ENCODE assay signal across 8 cellular contexts in the genomic region with DNA sequence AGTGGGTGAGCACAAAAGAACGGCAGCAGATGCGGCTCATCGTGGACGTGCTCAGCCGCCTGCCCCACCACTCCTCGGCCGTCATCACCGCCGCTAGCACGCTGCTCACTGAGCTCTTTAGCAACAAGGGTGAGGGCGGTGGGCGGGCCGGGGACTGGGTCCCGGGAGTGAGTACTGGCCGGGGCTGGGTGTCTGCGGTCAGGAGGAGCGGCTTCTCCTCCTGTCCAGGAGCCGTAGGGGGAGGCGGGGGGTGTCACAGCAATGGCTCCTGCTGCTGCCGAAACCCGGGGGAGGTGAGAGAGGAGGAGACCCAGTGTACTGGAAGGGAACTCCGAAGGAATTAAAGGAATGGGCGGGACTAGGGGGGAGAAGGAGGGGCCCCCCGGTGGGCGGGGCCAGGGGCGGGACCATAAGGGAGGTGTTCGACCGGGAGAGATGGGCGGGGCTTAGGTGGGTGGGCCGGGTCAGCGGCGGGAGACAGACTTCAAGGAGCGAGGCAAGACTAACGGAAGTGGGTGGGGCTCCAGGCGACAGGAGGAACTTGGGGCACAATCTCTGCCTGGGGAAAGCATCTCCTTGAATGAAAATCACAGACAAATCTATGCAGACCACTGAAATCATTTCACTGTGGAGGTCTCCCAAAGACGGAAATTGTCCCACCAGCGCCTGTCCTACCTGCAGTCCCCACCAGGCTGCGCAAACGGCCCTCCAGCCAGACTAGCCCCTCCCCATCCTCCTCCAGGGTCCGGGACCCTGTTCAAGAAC. TPM values are rescaled to one million over a fixed set of nuclear protein-coding genes. Genes with fewer than 3 reads are reported as not detected.
DNase-seq lines count a peak whose midpoint lies in the region; ATAC-seq and TF ChIP-seq lines count a peak whose summit lies in the region.

No MANE protein-coding gene starts in this region.

- H3K4me1 Mint-ChIP-seq in CD4-positive, alpha-beta T cell (ENCODE audit: low read depth) = peaks cover 22% of the 10 kb centered on the region
- H3K4me1 Mint-ChIP-seq in natural killer cell = peaks cover 21 to 24% of the 10 kb centered on the region in 2 donors
- peaks cover 37% of the 10 kb centered on the region for H3K4me1 Mint-ChIP-seq in stimulated activated memory B cell treated with anti-CD40 and anti-IgM and Interleukin-4, amounts not matched to agents 10 μg/mL and 1 μg/mL and 100 μg/mL, for 72 hours

- no peaks in the 10 kb centered on the region for H3K27me3 ChIP-seq in CD4-positive, alpha-beta T cell (ENCODE audit: control insufficient read depth, insufficient read depth, low read length)

- no peak for TF ChIP-seq CTCF in CD4-positive, alpha-beta T cell (IDR thresholded peaks at IDR 0.05)
- peak; percentile 53 for TF ChIP-seq CTCF in fibroblast of mammary gland (conservative IDR thresholded peaks at IDR 0.05; ENCODE audit: control insufficient read depth, insufficient read depth, low read depth, low read length)
- TF ChIP-seq CTCF in natural killer cell (IDR thresholded peaks at IDR 0.05) = peak; percentile 52

- H3K4me3 Mint-ChIP-seq in CD4-positive, alpha-beta T cell = peak overlapping the region; percentile 91
- peak overlapping the region; percentile 90 for H3K4me3 Mint-ChIP-seq in natural killer cell
- H3K4me3 Mint-ChIP-seq in stimulated activated memory B cell treated with anti-CD40 and anti-IgM and Interleukin-4, amounts not matched to agents 10 μg/mL and 1 μg/mL and 100 μg/mL, for 72 hours = peak overlapping the region; percentile 76

- H3K36me3 Mint-ChIP-seq in CD4-positive, alpha-beta T cell (ENCODE audit: low read depth) = peaks cover 28% of the 10 kb centered on the region
- no peaks in the 10 kb centered on the region for H3K36me3 Mint-ChIP-seq in natural killer cell
- H3K36me3 Mint-ChIP-seq in stimulated activated memory B cell treated with anti-CD40 and anti-IgM and Interleukin-4, amounts not matched to agents 10 μg/mL and 1 μg/mL and 100 μg/mL, for 72 hours = peaks cover 22% of the 10 kb centered on the region

- no peaks in the 10 kb centered on the region for H3K9me3 ChIP-seq in CD4-positive, alpha-beta T cell (ENCODE audit: control insufficient read depth, low read length)

- peaks cover 33% of the 10 kb centered on the region for H3K27me3 Mint-ChIP-seq in CD4-positive, alpha-beta T cell
- H3K27me3 Mint-ChIP-seq in natural killer cell (ENCODE audit: low read depth in 2 of 2) = peaks cover 3 to 15% of the 10 kb centered on the region in 2 donors
- peaks cover 15% of the 10 kb centered on the region for H3K27me3 Mint-ChIP-seq in stimulated activated memory B cell treated with anti-CD40 and anti-IgM and Interleukin-4, amounts not matched to agents 10 μg/mL and 1 μg/mL and 100 μg/mL, for 72 hours

- peak overlapping the region; percentile 82 for H3K4me3 ChIP-seq in fibroblast of mammary gland (ENCODE audit: control insufficient read depth, low read depth, low read length)

- H3K27ac Mint-ChIP-seq in CD4-positive, alpha-beta T cell = no peak overlapping the region
- peak overlapping the region; percentile 57 to 76 for H3K27ac Mint-ChIP-seq in natural killer cell
- H3K27ac Mint-ChIP-seq in stimulated activated memory B cell treated with anti-CD40 and anti-IgM and Interleukin-4, amounts not matched to agents 10 μg/mL and 1 μg/mL and 100 μg/mL, for 72 hours = peak overlapping the region; percentile 60

- CTCF ChIA-PET in CD4-positive, alpha-beta T cell (lab: Charles Lee) = interaction anchor here (1.3 kb wide), 1 partner anchor 8 kb away, joined by 3 read pairs; a partner anchor contains a TSS

- DNase-seq in CD4-positive, alpha-beta T cell = peak; percentile 90 to 99 (median 98)
- DNase-seq in LHCN-M2 (ENCODE audit: low read depth) (peak; percentile 96), RKO (ENCODE audit: low spot score) (peak; percentile 94), activated T-helper 1 cell treated with Interleukin-2 at 50 U/mL for 16 hours (ENCODE audit: low read depth) (peak; percentile 96), fibroblast of mammary gland (ENCODE audit: low read depth) (peak; percentile 98), natural killer cell (peak; percentile 85)

- intact Hi-C loops in CD4-positive, alpha-beta T cell (cut with DNase I, micrococcal nuclease) = loop anchor here in 1 of 2 experiments (2.0 to 5.0 kb wide), 3 partner anchors 60 to 181 kb away; a partner anchor contains a TSS
- intact Hi-C loops in natural killer cell (cut with micrococcal nuclease) = loop anchor here (5.0 kb wide), 1 partner anchor 36 kb away; no protein-coding TSS in a partner anchor

- POLR2A ChIA-PET in CD4-positive, alpha-beta T cell (lab: Charles Lee) = interaction anchor here (0.6 to 1.2 kb wide), 3 partner anchors 8 to 180 kb away, joined by 3 to 4 read pairs (median 4); a partner anchor contains a TSS

- no peak overlapping the region for H3K27ac ChIP-seq in CD4-positive, alpha-beta T cell (ENCODE audit: low read depth, low read length)

- no peaks in the 10 kb centered on the region for H3K9me3 Mint-ChIP-seq in CD4-positive, alpha-beta T cell
- no peaks in the 10 kb centered on the region for H3K9me3 Mint-ChIP-seq in natural killer cell
- H3K9me3 Mint-ChIP-seq in stimulated activated memory B cell treated with anti-CD40 and anti-IgM and Interleukin-4, amounts not matched to agents 10 μg/mL and 1 μg/mL and 100 μg/mL, for 72 hours = no peaks in the 10 kb centered on the region

- ATAC-seq in CD4-positive, alpha-beta T cell (ENCODE audit: poor library complexity) = peak; percentile 80
- ATAC-seq in GM21390 (IDR thresholded peaks at IDR 0.05; ENCODE audit: unreplicated experiment) = peak; percentile 65
- peak; percentile 86 to 95 (median 88) for ATAC-seq in natural killer cell
- peak; percentile 94 for ATAC-seq in stimulated activated memory B cell treated with anti-CD40 and anti-IgM and Interleukin-4, amounts not matched to agents 10 μg/mL and 1 μg/mL and 100 μg/mL, for 72 hours

RNA-seq across cellular contexts. Expression of a gene that starts 2.3 kb away (rescaled TPM):
- under 1 TPM; 0.14 to 0.56 TPM for total RNA-seq in CD4-positive, alpha-beta T cell
- 1.5 and 1.6 TPM in 2 replicates for total RNA-seq in LHCN-M2 (2014; rRNA removed)
- 1.7 TPM for polyA plus RNA-seq in LHCN-M2 (2012)
- total RNA-seq in natural killer cell = 1 to 10 TPM in 2 of 3 donors, under 1 TPM in 1; 0.92 to 1.7 (median 1.1) TPM

RNA-seq across cellular contexts. Expression of a gene that starts 8.0 kb away (rescaled TPM):
- total RNA-seq in CD4-positive, alpha-beta T cell = 1 to 10 TPM; 8.8 to 9.7 TPM
- total RNA-seq in LHCN-M2 (2014; rRNA removed) (38.1 and 44.7 TPM in 2 replicates), natural killer cell (10 to 100 TPM; 11.3 to 13.9 (median 11.5) TPM)
- 26.8 TPM for polyA plus RNA-seq in LHCN-M2 (2012)

RNA-seq across cellular contexts. Expression of a gene that starts 53.0 kb away (rescaled TPM):
- not detected for total RNA-seq in CD4-positive, alpha-beta T cell
- not detected in 2 replicates for total RNA-seq in LHCN-M2 (2014; rRNA removed)
- polyA plus RNA-seq in LHCN-M2 (2012) = 0.07 TPM
- not detected for total RNA-seq in natural killer cell

RNA-seq across cellular contexts. Expression of a gene that starts 59.7 kb away (rescaled TPM):
- 10 to 100 TPM; 34.6 to 36.1 TPM for total RNA-seq in CD4-positive, alpha-beta T cell
- 47.0 and 51.9 TPM in 2 replicates for total RNA-seq in LHCN-M2 (2014; rRNA removed)
- polyA plus RNA-seq in LHCN-M2 (2012) = 32.1 TPM
- total RNA-seq in natural killer cell = 10 to 100 TPM; 46.9 to 54.0 (median 51.8) TPM
